Comparison of ENCODE assay signal across 14 cellular contexts in the genomic region with DNA sequence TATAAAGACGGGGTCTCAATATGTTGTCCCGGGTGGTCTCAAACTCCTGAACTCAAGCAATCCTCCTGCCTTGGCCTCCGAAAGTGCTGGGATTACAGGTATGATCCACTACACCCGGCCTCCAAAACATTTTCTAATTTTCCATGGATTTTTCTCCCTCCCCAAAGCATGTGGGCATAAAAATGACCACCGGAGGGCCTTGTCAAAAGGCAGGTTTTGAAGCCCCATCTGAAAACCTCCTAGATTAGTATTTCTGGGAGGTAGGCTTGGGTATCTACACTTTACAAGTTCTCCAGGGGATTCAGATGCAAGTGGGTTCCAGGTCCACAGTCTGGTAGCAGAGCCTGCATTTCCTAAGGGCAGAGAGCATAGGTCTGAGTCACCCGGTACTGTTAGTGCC.
DNase-seq lines count a peak whose midpoint lies in the region; ATAC-seq and TF ChIP-seq lines count a peak whose summit lies in the region.
"Had no signal": no experiment of that assay in that cellular context is flagged by ENCODE, and none has a peak within 500 bp of the region (broad histone marks: within the 10 kb centered on the region; RNA-seq: fewer than 3 reads in every experiment).

No MANE protein-coding gene starts in this region.

- no peak overlapping the region for H3K4me3 ChIP-seq in GM06990 (replicated peaks; ENCODE audit: low read depth, low read length)

- no peaks in the 10 kb centered on the region; the same call in 1 of the 2 replicates for H3K27me3 ChIP-seq in GM06990 (replicated peaks; ENCODE audit: control insufficient read depth, insufficient read depth, low read length)
- H3K27me3 ChIP-seq: right atrium auricular region, upper lobe of left lung had no signal

- TF ChIP-seq CTCF in GM06990 (IDR thresholded peaks at IDR 0.05; ENCODE audit: insufficient read depth, low read length, poor library complexity, severe bottlenecking): peak; percentile 26

- no peaks in the 10 kb centered on the region for H3K36me3 ChIP-seq in GM06990 (ENCODE audit: control insufficient read depth, insufficient read depth, low read length)
- H3K36me3 ChIP-seq: right atrium auricular region, upper lobe of left lung had no signal

- peak; percentile 29 for DNase-seq in AG08396 (ENCODE audit: low spot score)
- no peak for DNase-seq in GM06990 (ENCODE audit: extremely low read depth, insufficient read length)
- peak; percentile 4 for DNase-seq in foreskin melanocyte
- DNase-seq in NCI-H526 treated with DMSO at 0.1 percent for 48 hours (lab: John Stamatoyannopoulos, UW): no peak
- DNase-seq in activated CD8-positive, alpha-beta memory T cell treated with anti-CD3 and anti-CD28 coated beads, Interleukin-2, amount 50 U/mL, for 4 hours: no peak
- DNase-seq in NCI-H146 (lab: John Stamatoyannopoulos, UW): no peak
- no peak for DNase-seq in NAMALWA (ENCODE audit: low spot score)
- DNase-seq: hippocampal formation, SIG-M5, upper lobe of left lung had no signal

- 0 out of 3 replicates have a peak, but pooled peaks have one; percentile 18 for ATAC-seq in SK-N-SH treated with all-trans-retinoic acid at 6 μM for 48 hours
- ATAC-seq: activated CD4-positive, CD25-positive, alpha-beta regulatory T cell treated with anti-CD3 and anti-CD28 coated beads, Interleukin-2, amount 50 U/mL, for 24 hours; activated T-helper 17 cell treated with anti-CD3 and anti-CD28 coated beads, Interleukin-2, amount 50 U/mL, for 72 hours had no signal

TF ChIP-seq in SK-N-SH treated with all-trans-retinoic acid at 6 μM for 48 hours, 23 proteins besides CTCF, POLR2A, EP300 and RAD21:
- TF ChIP-seq, protein P1, sequence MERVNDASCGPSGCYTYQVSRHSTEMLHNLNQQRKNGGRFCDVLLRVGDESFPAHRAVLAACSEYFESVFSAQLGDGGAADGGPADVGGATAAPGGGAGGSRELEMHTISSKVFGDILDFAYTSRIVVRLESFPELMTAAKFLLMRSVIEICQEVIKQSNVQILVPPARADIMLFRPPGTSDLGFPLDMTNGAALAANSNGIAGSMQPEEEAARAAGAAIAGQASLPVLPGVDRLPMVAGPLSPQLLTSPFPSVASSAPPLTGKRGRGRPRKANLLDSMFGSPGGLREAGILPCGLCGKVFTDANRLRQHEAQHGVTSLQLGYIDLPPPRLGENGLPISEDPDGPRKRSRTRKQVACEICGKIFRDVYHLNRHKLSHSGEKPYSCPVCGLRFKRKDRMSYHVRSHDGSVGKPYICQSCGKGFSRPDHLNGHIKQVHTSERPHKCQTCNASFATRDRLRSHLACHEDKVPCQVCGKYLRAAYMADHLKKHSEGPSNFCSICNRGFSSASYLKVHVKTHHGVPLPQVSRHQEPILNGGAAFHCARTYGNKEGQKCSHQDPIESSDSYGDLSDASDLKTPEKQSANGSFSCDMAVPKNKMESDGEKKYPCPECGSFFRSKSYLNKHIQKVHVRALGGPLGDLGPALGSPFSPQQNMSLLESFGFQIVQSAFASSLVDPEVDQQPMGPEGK (CRISPR knock-in tag; IDR thresholded peaks at IDR 0.05; ENCODE audit: borderline replicate concordance): no peak
- TF ChIP-seq ZC3H10 (CRISPR knock-in tag; IDR thresholded peaks at IDR 0.05) (no peak), ESRRG (CRISPR knock-in tag; IDR thresholded peaks at IDR 0.05) (no peak), ARNTL (CRISPR knock-in tag; IDR thresholded peaks at IDR 0.05; ENCODE audit: borderline replicate concordance, low read depth) (no peak), RARB (CRISPR knock-in tag; IDR thresholded peaks at IDR 0.05) (no peak), ZNF70 (CRISPR knock-in tag; IDR thresholded peaks at IDR 0.05) (no peak), PPARA (CRISPR knock-in tag; IDR thresholded peaks at IDR 0.05; ENCODE audit: borderline replicate concordance) (no peak), SNAI2 (CRISPR knock-in tag; IDR thresholded peaks at IDR 0.05) (no peak), OSR1 (CRISPR knock-in tag; IDR thresholded peaks at IDR 0.05) (no peak), GLIS3 (CRISPR knock-in tag; IDR thresholded peaks at IDR 0.05) (no peak), ZFP3 (CRISPR knock-in tag; IDR thresholded peaks at IDR 0.05) (no peak), ZNF565 (CRISPR knock-in tag; conservative IDR thresholded peaks at IDR 0.05; ENCODE audit: low read depth) (no peak), CSDC2 (CRISPR knock-in tag; IDR thresholded peaks at IDR 0.05) (no peak)
- TF ChIP-seq, protein P2, sequence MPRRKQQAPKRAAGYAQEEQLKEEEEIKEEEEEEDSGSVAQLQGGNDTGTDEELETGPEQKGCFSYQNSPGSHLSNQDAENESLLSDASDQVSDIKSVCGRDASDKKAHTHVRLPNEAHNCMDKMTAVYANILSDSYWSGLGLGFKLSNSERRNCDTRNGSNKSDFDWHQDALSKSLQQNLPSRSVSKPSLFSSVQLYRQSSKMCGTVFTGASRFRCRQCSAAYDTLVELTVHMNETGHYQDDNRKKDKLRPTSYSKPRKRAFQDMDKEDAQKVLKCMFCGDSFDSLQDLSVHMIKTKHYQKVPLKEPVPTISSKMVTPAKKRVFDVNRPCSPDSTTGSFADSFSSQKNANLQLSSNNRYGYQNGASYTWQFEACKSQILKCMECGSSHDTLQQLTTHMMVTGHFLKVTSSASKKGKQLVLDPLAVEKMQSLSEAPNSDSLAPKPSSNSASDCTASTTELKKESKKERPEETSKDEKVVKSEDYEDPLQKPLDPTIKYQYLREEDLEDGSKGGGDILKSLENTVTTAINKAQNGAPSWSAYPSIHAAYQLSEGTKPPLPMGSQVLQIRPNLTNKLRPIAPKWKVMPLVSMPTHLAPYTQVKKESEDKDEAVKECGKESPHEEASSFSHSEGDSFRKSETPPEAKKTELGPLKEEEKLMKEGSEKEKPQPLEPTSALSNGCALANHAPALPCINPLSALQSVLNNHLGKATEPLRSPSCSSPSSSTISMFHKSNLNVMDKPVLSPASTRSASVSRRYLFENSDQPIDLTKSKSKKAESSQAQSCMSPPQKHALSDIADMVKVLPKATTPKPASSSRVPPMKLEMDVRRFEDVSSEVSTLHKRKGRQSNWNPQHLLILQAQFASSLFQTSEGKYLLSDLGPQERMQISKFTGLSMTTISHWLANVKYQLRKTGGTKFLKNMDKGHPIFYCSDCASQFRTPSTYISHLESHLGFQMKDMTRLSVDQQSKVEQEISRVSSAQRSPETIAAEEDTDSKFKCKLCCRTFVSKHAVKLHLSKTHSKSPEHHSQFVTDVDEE (CRISPR knock-in tag; IDR thresholded peaks at IDR 0.05): no peak
- TF ChIP-seq, protein P3, sequence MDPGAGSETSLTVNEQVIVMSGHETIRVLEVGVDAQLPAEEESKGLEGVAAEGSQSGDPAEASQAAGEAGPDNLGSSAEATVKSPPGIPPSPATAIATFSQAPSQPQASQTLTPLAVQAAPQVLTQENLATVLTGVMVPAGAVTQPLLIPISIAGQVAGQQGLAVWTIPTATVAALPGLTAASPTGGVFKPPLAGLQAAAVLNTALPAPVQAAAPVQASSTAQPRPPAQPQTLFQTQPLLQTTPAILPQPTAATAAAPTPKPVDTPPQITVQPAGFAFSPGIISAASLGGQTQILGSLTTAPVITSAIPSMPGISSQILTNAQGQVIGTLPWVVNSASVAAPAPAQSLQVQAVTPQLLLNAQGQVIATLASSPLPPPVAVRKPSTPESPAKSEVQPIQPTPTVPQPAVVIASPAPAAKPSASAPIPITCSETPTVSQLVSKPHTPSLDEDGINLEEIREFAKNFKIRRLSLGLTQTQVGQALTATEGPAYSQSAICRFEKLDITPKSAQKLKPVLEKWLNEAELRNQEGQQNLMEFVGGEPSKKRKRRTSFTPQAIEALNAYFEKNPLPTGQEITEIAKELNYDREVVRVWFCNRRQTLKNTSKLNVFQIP (CRISPR knock-in tag; IDR thresholded peaks at IDR 0.05; ENCODE audit: borderline replicate concordance, low read depth): no peak
- TF ChIP-seq, protein P4, sequence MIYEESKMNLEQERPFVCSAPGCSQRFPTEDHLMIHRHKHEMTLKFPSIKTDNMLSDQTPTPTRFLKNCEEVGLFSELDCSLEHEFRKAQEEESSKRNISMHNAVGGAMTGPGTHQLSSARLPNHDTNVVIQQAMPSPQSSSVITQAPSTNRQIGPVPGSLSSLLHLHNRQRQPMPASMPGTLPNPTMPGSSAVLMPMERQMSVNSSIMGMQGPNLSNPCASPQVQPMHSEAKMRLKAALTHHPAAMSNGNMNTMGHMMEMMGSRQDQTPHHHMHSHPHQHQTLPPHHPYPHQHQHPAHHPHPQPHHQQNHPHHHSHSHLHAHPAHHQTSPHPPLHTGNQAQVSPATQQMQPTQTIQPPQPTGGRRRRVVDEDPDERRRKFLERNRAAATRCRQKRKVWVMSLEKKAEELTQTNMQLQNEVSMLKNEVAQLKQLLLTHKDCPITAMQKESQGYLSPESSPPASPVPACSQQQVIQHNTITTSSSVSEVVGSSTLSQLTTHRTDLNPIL (CRISPR knock-in tag; IDR thresholded peaks at IDR 0.05; ENCODE audit: low read depth): no peak

Comparison
In these comparisons a context has a peak if more than half of its experiments do, and no peak if none do; other contexts are left out.
1. DNase-seq: peak in AG08396 (single experiment) and foreskin melanocyte (single experiment); none in GM06990 (single experiment), NCI-H526 treated with DMSO at 0.1 percent for 48 hours (single experiment), activated CD8-positive, alpha-beta memory T cell treated with anti-CD3 and anti-CD28 coated beads, Interleukin-2, amount 50 U/mL, for 4 hours (single experiment), NCI-H146 (single experiment) and NAMALWA (single experiment).